7 cellular contexts compared by ENCODE assay signal in genomic region chr9:124869466-124869985, GRCh38. TPM values are rescaled to one million over a fixed set of nuclear protein-coding genes. Genes with fewer than 3 reads are reported as not detected.
DNase-seq lines count a peak whose midpoint lies in the region; ATAC-seq, FAIRE-seq and TF ChIP-seq lines count a peak whose summit lies in the region.

No MANE protein-coding gene starts in this region.

- no peaks in the 10 kb centered on the region for H3K9me3 Mint-ChIP-seq in natural killer cell

- peak overlapping the region; percentile 97 for H3K4me3 Mint-ChIP-seq in natural killer cell

- no peaks in the 10 kb centered on the region for H3K9me3 ChIP-seq in endothelial cell of umbilical vein (replicated peaks; ENCODE audit: control insufficient read depth, insufficient read depth, low read length)

- H3K4me3 ChIP-seq in endothelial cell of umbilical vein (replicated peaks in 1 of 3; ENCODE audit: insufficient read depth in 1 of 3, low read depth in 1 of 3, low read length in 3 of 3) = peak overlapping the region; percentile 31 to 97 (median 79)

- FAIRE-seq in endothelial cell of umbilical vein (lab: Jason Lieb, UNC) = no peak
- FAIRE-seq in GM12892 (lab: Jason Lieb, UNC) = no peak

- H2AFZ ChIP-seq in endothelial cell of umbilical vein (ENCODE audit: low read depth, low read length) = no peak overlapping the region

- H3K4me2 ChIP-seq in endothelial cell of umbilical vein (ENCODE audit: insufficient read depth, low read length) = peak overlapping the region; percentile 96

- peaks cover 7% of the 10 kb centered on the region for H4K20me1 ChIP-seq in endothelial cell of umbilical vein (replicated peaks; ENCODE audit: control insufficient read depth, extremely low read depth, insufficient read depth, low read length)

- peak overlapping the region; percentile 75 for H3K27ac ChIP-seq in endothelial cell of umbilical vein (ENCODE audit: insufficient read depth, low read depth, low read length)

- CTCF ChIA-PET in endothelial cell of umbilical vein (lab: Charles Lee) = interaction anchor here (4.1 kb wide), 1 partner anchor 17 kb away, joined by 15 read pairs; the partner anchor contains the start of gene WDR38

- TF ChIP-seq CTCF in endothelial cell of umbilical vein (IDR thresholded peaks at IDR 0.05; ENCODE audit: extremely low read depth in 1 of 2, insufficient read depth in 1 of 2, low read depth in 1 of 2, low read length in 2 of 2) (no peak), natural killer cell (IDR thresholded peaks at IDR 0.05) (no peak)

- peaks cover 6% of the 10 kb centered on the region for H3K36me3 Mint-ChIP-seq in natural killer cell

- TSS peak; percentile 33 for BruUV-seq in endothelial cell of umbilical vein (replicated peaks; lab: Mats Ljungman, UMichigan)

- TF ChIP-seq POLR2A in endothelial cell of umbilical vein (IDR thresholded peaks at IDR 0.05; ENCODE audit: low read depth, low read length) (no peak), GM12892 (IDR thresholded peaks at IDR 0.05; ENCODE audit: low read depth, low read length) (no peak)

- intact Hi-C loops in endothelial cell of umbilical vein (cut with micrococcal nuclease) = loop anchor here (1.0 kb wide), 2 partner anchors 72 to 505 kb away; partner anchors contain the start of gene GOLGA1
- intact Hi-C loops in natural killer cell (cut with micrococcal nuclease) = loop anchor here (10.0 kb wide), 2 partner anchors 275 to 375 kb away; partner anchors contain the start of genes HSPA5 and SCAI

- peak; percentile 40 for DNase-seq in activated CD4-positive, alpha-beta T cell treated with anti-CD3 and anti-CD28 coated beads, Interleukin-2, amount 50 U/mL, for 1 hour
- DNase-seq in endothelial cell of umbilical vein (ENCODE audit: low read depth, low spot score) (peak; percentile 27), natural killer cell (no peak), GM12892 (ENCODE audit: insufficient read length) (no peak)

- POLR2A ChIA-PET in endothelial cell of umbilical vein (lab: Charles Lee) = no interaction called here

- H3K79me2 ChIP-seq in endothelial cell of umbilical vein (ENCODE audit: control insufficient read depth, insufficient read depth, low read length) = peaks cover 65% of the 10 kb centered on the region

- H3K27me3 ChIP-seq in endothelial cell of umbilical vein (ENCODE audit: control insufficient read depth in 2 of 2, insufficient read depth in 2 of 2, low read length in 2 of 2) = no peaks in the 10 kb centered on the region

- peak overlapping the region; percentile 91 for H3K9ac ChIP-seq in endothelial cell of umbilical vein (replicated peaks; ENCODE audit: extremely low read depth, insufficient read depth, low read length)

- peak; percentile 10 for ATAC-seq in GM19438 (IDR thresholded peaks at IDR 0.05; ENCODE audit: low read depth, unreplicated experiment)
- peak; percentile 18 for ATAC-seq in HG03196 (IDR thresholded peaks at IDR 0.05; ENCODE audit: unreplicated experiment)
- ATAC-seq in natural killer cell = peak; percentile 22 to 24 (median 22)
- no peak for ATAC-seq in HG03469 (IDR thresholded peaks at IDR 0.05; ENCODE audit: unreplicated experiment)

- peak overlapping the region; percentile 97 for H3K27ac Mint-ChIP-seq in natural killer cell

- peaks cover 8 to 9% of the 10 kb centered on the region in 2 experiments for H3K36me3 ChIP-seq in endothelial cell of umbilical vein (ENCODE audit: control insufficient read depth in 2 of 2, extremely low read depth in 1 of 2, insufficient read depth in 2 of 2, low read length in 2 of 2)

- peaks cover 54 to 55% of the 10 kb centered on the region in 2 donors for H3K4me1 Mint-ChIP-seq in natural killer cell

- H3K27me3 Mint-ChIP-seq in natural killer cell (ENCODE audit: low read depth in 2 of 2) = no peaks in the 10 kb centered on the region

- no peaks in the 10 kb centered on the region for H3K9me1 ChIP-seq in endothelial cell of umbilical vein (replicated peaks; ENCODE audit: control insufficient read depth, extremely low read depth, insufficient read depth, low read length)

- peaks cover 34% of the 10 kb centered on the region for H3K4me1 ChIP-seq in endothelial cell of umbilical vein (ENCODE audit: control insufficient read depth, extremely low read depth, insufficient read depth, low read length)

- dilution Hi-C loops in endothelial cell of umbilical vein (cut with MboI; ENCODE audit: extremely low pct_ligation_motif_present, low sequenced_read_pairs) = no loop called here

TF ChIP-seq in endothelial cell of umbilical vein, 7 proteins besides CTCF, POLR2A, EP300 and RAD21:
- no peak for TF ChIP-seq FOS (IDR thresholded peaks at IDR 0.05; ENCODE audit: borderline replicate concordance, insufficient read depth, low read length)
- no peak for TF ChIP-seq GATA2 (IDR thresholded peaks at IDR 0.05; ENCODE audit: insufficient read depth, insufficient read length, low read depth, low read length)
- TF ChIP-seq, protein P1, sequence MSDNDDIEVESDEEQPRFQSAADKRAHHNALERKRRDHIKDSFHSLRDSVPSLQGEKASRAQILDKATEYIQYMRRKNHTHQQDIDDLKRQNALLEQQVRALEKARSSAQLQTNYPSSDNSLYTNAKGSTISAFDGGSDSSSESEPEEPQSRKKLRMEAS (IDR thresholded peaks at IDR 0.05; ENCODE audit: insufficient read depth, insufficient read length) = no peak
- TF ChIP-seq EZH2 (IDR thresholded peaks at IDR 0.05; ENCODE audit: borderline replicate concordance, low read depth, low read length, severe bottlenecking) = no peak
- TF ChIP-seq MYC (IDR thresholded peaks at IDR 0.05; ENCODE audit: low read depth, low read length) = no peak
- no peak for TF ChIP-seq JUN (IDR thresholded peaks at IDR 0.05; ENCODE audit: borderline replicate concordance, insufficient read depth, insufficient read length, low read depth)
- TF ChIP-seq POLR2AphosphoS5 (IDR thresholded peaks at IDR 0.05; ENCODE audit: insufficient read depth, low read depth, low read length) = no peak
TF ChIP-seq in endothelial cell of umbilical vein: peak in this region for 0.

RNA-seq across cellular contexts. Expression of gene ARPC5L, which starts 7.6 kb away (rescaled TPM):
- total RNA-seq in endothelial cell of umbilical vein (67.7 and 68.1 TPM in 2 replicates), natural killer cell (100 to 1,000 TPM; 131 to 169 (median 139) TPM)
- 52.1 and 60.7 TPM in 2 replicates for polyA plus RNA-seq in endothelial cell of umbilical vein
- polyA plus RNA-seq in endothelial cell of umbilical vein (2011; cell fraction: cytosol; rRNA removed) = 68.5 and 83.1 TPM in 2 replicates
- 40.5 and 51.1 TPM in 2 replicates for polyA plus RNA-seq in endothelial cell of umbilical vein (2011; cell fraction: nucleus; rRNA removed)
- polyA plus RNA-seq in endothelial cell of umbilical vein (2012) = 67.8 and 76.2 TPM in 2 replicates
- 25.8 and 30.1 TPM in 2 replicates for polyA minus RNA-seq in endothelial cell of umbilical vein
- 38.8 TPM for polyA minus RNA-seq in endothelial cell of umbilical vein (2011; cell fraction: cytosol; rRNA and poly(A)+ RNA removed)
- polyA minus RNA-seq in endothelial cell of umbilical vein (2011; cell fraction: nucleus; rRNA and poly(A)+ RNA removed) = 7.6 and 7.7 TPM in 2 replicates
- polyA plus RNA-seq in GM12892 (2012; ENCODE audit: missing spikeins) = 79.6 TPM

RNA-seq across cellular contexts. Expression of gene RPL35, which starts 7.8 kb away (rescaled TPM):
- total RNA-seq in endothelial cell of umbilical vein = 1,181 and 1,230 TPM in 2 replicates
- 1,706 and 2,206 TPM in 2 replicates for polyA plus RNA-seq in endothelial cell of umbilical vein
- 2,312 and 2,917 TPM in 2 replicates for polyA plus RNA-seq in endothelial cell of umbilical vein (2011; cell fraction: cytosol; rRNA removed)
- 755 and 869 TPM in 2 replicates for polyA plus RNA-seq in endothelial cell of umbilical vein (2011; cell fraction: nucleus; rRNA removed)
- polyA plus RNA-seq in endothelial cell of umbilical vein (2012) = 2,045 and 2,627 TPM in 2 replicates
- polyA minus RNA-seq in endothelial cell of umbilical vein = 398 and 474 TPM in 2 replicates
- polyA minus RNA-seq in endothelial cell of umbilical vein (2011; cell fraction: cytosol; rRNA and poly(A)+ RNA removed) = 660 TPM
- 77.2 and 95.6 TPM in 2 replicates for polyA minus RNA-seq in endothelial cell of umbilical vein (2011; cell fraction: nucleus; rRNA and poly(A)+ RNA removed)
- 100 to 1,000 TPM; 716 to 896 (median 795) TPM for total RNA-seq in natural killer cell
- 7,172 TPM for polyA plus RNA-seq in GM12892 (2012; ENCODE audit: missing spikeins)

RNA-seq across cellular contexts. Expression of gene WDR38, which starts 16.3 kb away (rescaled TPM):
- total RNA-seq in endothelial cell of umbilical vein = not detected in 2 replicates
- polyA plus RNA-seq in endothelial cell of umbilical vein = not detected in 2 replicates
- not detected in 2 replicates for polyA plus RNA-seq in endothelial cell of umbilical vein (2011; cell fraction: cytosol; rRNA removed)
- polyA plus RNA-seq in endothelial cell of umbilical vein (2011; cell fraction: nucleus; rRNA removed) = not detected in 2 replicates
- polyA plus RNA-seq in endothelial cell of umbilical vein (2012) = not detected in 2 replicates
- not detected in 2 replicates for polyA minus RNA-seq in endothelial cell of umbilical vein
- polyA minus RNA-seq in endothelial cell of umbilical vein (2011; cell fraction: cytosol; rRNA and poly(A)+ RNA removed) = not detected
- polyA minus RNA-seq in endothelial cell of umbilical vein (2011; cell fraction: nucleus; rRNA and poly(A)+ RNA removed) = not detected in 2 replicates
- total RNA-seq in natural killer cell = not detected
- polyA plus RNA-seq in GM12892 (2012; ENCODE audit: missing spikeins) = 0.34 TPM

Comparison
In these comparisons a context has a peak if more than half of its experiments do, and no peak if none do; other contexts are left out.
1. DNase-seq: peak in activated CD4-positive, alpha-beta T cell treated with anti-CD3 and anti-CD28 coated beads, Interleukin-2, amount 50 U/mL, for 1 hour (single experiment) and endothelial cell of umbilical vein (single experiment); none in natural killer cell (single experiment) and GM12892 (single experiment).